ENCODE assay signal across 11 cellular contexts in the genomic region with DNA sequence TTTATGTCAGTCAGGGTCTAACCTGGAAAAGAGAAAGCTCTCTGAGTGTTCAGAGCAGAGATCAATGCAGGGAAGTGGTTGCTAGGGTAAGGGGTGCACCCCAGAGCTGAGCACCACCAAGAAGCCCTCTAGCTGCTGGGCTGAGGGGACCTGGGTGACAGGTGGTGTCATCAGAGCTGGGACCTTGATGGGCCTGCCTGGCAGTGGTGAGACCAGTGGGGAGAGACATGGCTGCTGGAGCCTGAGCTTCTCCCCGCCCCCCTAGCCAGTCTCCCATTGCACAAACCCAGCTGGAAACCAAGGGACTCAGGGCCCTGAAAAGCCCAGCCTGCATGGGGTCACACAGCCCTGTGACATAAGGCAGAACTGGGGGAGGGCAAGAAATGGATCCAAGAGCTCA. TPM values are rescaled to one million over a fixed set of nuclear protein-coding genes. Genes with fewer than 3 reads are reported as not detected.
DNase-seq lines count a peak whose midpoint lies in the region; ATAC-seq and TF ChIP-seq lines count a peak whose summit lies in the region.
"Had no signal": no experiment of that assay in that cellular context is flagged by ENCODE, and none has a peak within 500 bp of the region (broad histone marks: within the 10 kb centered on the region; RNA-seq: fewer than 3 reads in every experiment).

No MANE protein-coding gene starts in this region.

- peak overlapping the region; percentile 79 for H3K27ac Mint-ChIP-seq in activated naive CD4-positive, alpha-beta T cell treated with anti-CD3 and anti-CD28 coated beads for 36 hours
- H3K27ac Mint-ChIP-seq in T-helper 2 cell treated with Interferon-gamma antibody and Interleukin-4, amounts not matched to agents 5 μg/mL and 100 μg/mL, for 36 hours = peak overlapping the region; percentile 95
- H3K27ac Mint-ChIP-seq: neural progenitor cell had no signal

- H3K27me3 ChIP-seq in fibroblast of lung (ENCODE audit: control insufficient read depth, insufficient read depth, low read length) = no peaks in the 10 kb centered on the region
- no peaks in the 10 kb centered on the region for H3K27me3 ChIP-seq in stomach

- no peaks in the 10 kb centered on the region for H4K20me1 ChIP-seq in fibroblast of lung (ENCODE audit: control insufficient read depth, extremely low read depth, insufficient read depth, low read length)

- H3K36me3 ChIP-seq in fibroblast of lung (ENCODE audit: control insufficient read depth, insufficient read depth, low read length) (no peaks in the 10 kb centered on the region), stomach (no peaks in the 10 kb centered on the region)
- H3K36me3 ChIP-seq: neural progenitor cell, WERI-Rb-1 had no signal

- CTCF ChIA-PET in activated naive CD4-positive, alpha-beta T cell treated with anti-CD3 and anti-CD28 coated beads for 36 hours (lab: Charles Lee) = interaction anchor here (0.5 to 3.3 kb wide), 10 partner anchors 9 to 230 kb away, joined by 3 to 17 read pairs (median 6); no protein-coding TSS in a partner anchor

- no peaks in the 10 kb centered on the region for H3K79me2 ChIP-seq in fibroblast of lung (ENCODE audit: control insufficient read depth, insufficient read depth, low read length)

- peak overlapping the region; percentile 26 for H3K4me2 ChIP-seq in fibroblast of lung (ENCODE audit: extremely low read depth, insufficient read depth, low read length)
- H3K4me2 ChIP-seq: neural progenitor cell had no signal

- H3K9me3 Mint-ChIP-seq in activated naive CD4-positive, alpha-beta T cell treated with anti-CD3 and anti-CD28 coated beads for 36 hours = no peaks in the 10 kb centered on the region
- no peaks in the 10 kb centered on the region for H3K9me3 Mint-ChIP-seq in T-helper 2 cell treated with Interferon-gamma antibody and Interleukin-4, amounts not matched to agents 5 μg/mL and 100 μg/mL, for 36 hours
- H3K9me3 Mint-ChIP-seq: neural progenitor cell had no signal

- H3K9ac ChIP-seq in fibroblast of lung (ENCODE audit: insufficient read depth, low read length) = no peak overlapping the region
- H3K9ac ChIP-seq: neural progenitor cell had no signal

- no peak for TF ChIP-seq CTCF in fibroblast of lung (conservative IDR thresholded peaks at IDR 0.05 in 1 of 2, IDR thresholded peaks at IDR 0.05 in 1 of 2; ENCODE audit: low read depth in 1 of 2, low read length in 2 of 2)
- TF ChIP-seq CTCF in stomach (IDR thresholded peaks at IDR 0.05) = no peak

- H3K9me3 ChIP-seq in fibroblast of lung (ENCODE audit: control insufficient read depth, insufficient read depth, low read depth, low read length) (no peaks in the 10 kb centered on the region), stomach (no peaks in the 10 kb centered on the region)

- intact Hi-C loops in activated naive CD4-positive, alpha-beta T cell treated with anti-CD3 and anti-CD28 coated beads for 36 hours (cut with micrococcal nuclease) = loop anchor here (2.0 kb wide), 1 partner anchor 42 kb away; no protein-coding TSS in a partner anchor
- intact Hi-C loops in stomach (cut with DNase I; ENCODE audit: low total_unique reads) = no loop called here

- H3K4me3 Mint-ChIP-seq in activated naive CD4-positive, alpha-beta T cell treated with anti-CD3 and anti-CD28 coated beads for 36 hours = no peak overlapping the region
- peak overlapping the region; percentile 65 for H3K4me3 Mint-ChIP-seq in T-helper 2 cell treated with Interferon-gamma antibody and Interleukin-4, amounts not matched to agents 5 μg/mL and 100 μg/mL, for 36 hours
- H3K4me3 Mint-ChIP-seq: neural progenitor cell had no signal

- H3K4me1 ChIP-seq in fibroblast of lung (ENCODE audit: control insufficient read depth, extremely low read depth, insufficient read depth, low read length) (peaks cover 17% of the 10 kb centered on the region), stomach (peaks cover 0 to 13% (median 8%) of the 10 kb centered on the region in 4 donors)

- no peaks in the 10 kb centered on the region for H3K27me3 Mint-ChIP-seq in activated naive CD4-positive, alpha-beta T cell treated with anti-CD3 and anti-CD28 coated beads for 36 hours (ENCODE audit: low read depth)
- H3K27me3 Mint-ChIP-seq in T-helper 2 cell treated with Interferon-gamma antibody and Interleukin-4, amounts not matched to agents 5 μg/mL and 100 μg/mL, for 36 hours (ENCODE audit: low read depth) = peaks cover 21% of the 10 kb centered on the region

- TF ChIP-seq POLR2A in stomach (IDR thresholded peaks at IDR 0.05) = no peak

- ATAC-seq in stimulated activated naive CD8-positive, alpha-beta T cell treated with anti-CD3 and anti-CD28 coated beads, Interleukin-15, Interleukin-2, amounts not matched to agents 100 U/mL and 50 U/mL, for 24 hours = peak; percentile 42
- ATAC-seq in HG02798 (IDR thresholded peaks at IDR 0.05; ENCODE audit: poor library complexity, unreplicated experiment) = no peak
- ATAC-seq in HG03442 (IDR thresholded peaks at IDR 0.05; ENCODE audit: unreplicated experiment) = no peak

- no peaks in the 10 kb centered on the region for H3K36me3 Mint-ChIP-seq in activated naive CD4-positive, alpha-beta T cell treated with anti-CD3 and anti-CD28 coated beads for 36 hours (ENCODE audit: low read depth)
- peaks cover 4% of the 10 kb centered on the region for H3K36me3 Mint-ChIP-seq in T-helper 2 cell treated with Interferon-gamma antibody and Interleukin-4, amounts not matched to agents 5 μg/mL and 100 μg/mL, for 36 hours (ENCODE audit: low read depth)
- H3K36me3 Mint-ChIP-seq: neural progenitor cell had no signal

- peaks cover 37% of the 10 kb centered on the region for H3K4me1 Mint-ChIP-seq in activated naive CD4-positive, alpha-beta T cell treated with anti-CD3 and anti-CD28 coated beads for 36 hours (ENCODE audit: low read depth)
- peaks cover 52% of the 10 kb centered on the region for H3K4me1 Mint-ChIP-seq in T-helper 2 cell treated with Interferon-gamma antibody and Interleukin-4, amounts not matched to agents 5 μg/mL and 100 μg/mL, for 36 hours (ENCODE audit: low read depth)

- 73 to 100% (median 92%) methylated on average over 1 of the region's 1 CpG for WGBS in stomach, 5 donors

- H2AFZ ChIP-seq in fibroblast of lung (ENCODE audit: low read length) = peak overlapping the region; percentile 4
- H2AFZ ChIP-seq: neural progenitor cell had no signal

- peak; percentile 13 for DNase-seq in activated naive CD4-positive, alpha-beta T cell treated with anti-CD3 and anti-CD28 coated beads for 36 hours
- DNase-seq in activated naive CD4-positive, alpha-beta T cell treated with anti-CD3 and anti-CD28 coated beads, Interleukin-2, amount 50 U/mL, for 16 hours = no peak
- no peak for DNase-seq in T-helper 2 cell treated with Interferon-gamma antibody and Interleukin-4, amounts not matched to agents 5 μg/mL and 100 μg/mL, for 36 hours (ENCODE audit: low spot score)
- DNase-seq in fibroblast of lung (ENCODE audit: low read depth in 2 of 2) = no peak
- DNase-seq in stimulated activated naive CD8-positive, alpha-beta T cell treated with anti-CD3 and anti-CD28 coated beads, Interleukin-15, Interleukin-2, amounts not matched to agents 100 U/mL and 50 U/mL, for 24 hours = peak; percentile 27
- no peak for DNase-seq in stomach
- DNase-seq: NCI-H1694, WERI-Rb-1 had no signal

- TF ChIP-seq EP300 in stomach (IDR thresholded peaks at IDR 0.05) = no peak

- H3K27ac ChIP-seq in fibroblast of lung (ENCODE audit: insufficient read depth, low read length) (peak overlapping the region; percentile 88), stomach (peak overlapping the region in 2 of 5 donors; percentile 37 to 54)
- H3K27ac ChIP-seq: neural progenitor cell, WERI-Rb-1 had no signal

- H3K4me3 ChIP-seq in fibroblast of lung (replicated peaks in 1 of 4; ENCODE audit: control extremely low read depth in 1 of 4, insufficient read depth in 1 of 4, low read depth in 3 of 4, low read length in 4 of 4) (no peak overlapping the region), stomach (no peak overlapping the region)
- H3K4me3 ChIP-seq: neural progenitor cell had no signal

RNA-seq across cellular contexts. Expression of a gene that starts 49.1 kb away (rescaled TPM):
- total RNA-seq in activated naive CD4-positive, alpha-beta T cell treated with anti-CD3 and anti-CD28 coated beads for 36 hours = 10 to 100 TPM; 25.1 to 27.9 TPM
- total RNA-seq in fibroblast of lung (22.6 and 70.2 TPM in 2 replicates), stomach (10 to 100 TPM in 4 of 5 donors, 1 to 10 TPM in 1; 7.2 to 25.0 (median 15.1) TPM)
- polyA plus RNA-seq in fibroblast of lung (22.7 and 38.2 TPM in 2 replicates), stomach (1 to 10 TPM; 2.0 to 8.1 (median 2.9) TPM)
- 14.4 and 25.6 TPM in 2 replicates for polyA plus RNA-seq in fibroblast of lung (2012)
- 8.6 and 29.1 TPM in 2 replicates for polyA minus RNA-seq in fibroblast of lung (ENCODE audit: low replicate concordance)

Comparison
In these comparisons a context has a peak if more than half of its experiments do, and no peak if none do; other contexts are left out.
1. DNase-seq: peak in activated naive CD4-positive, alpha-beta T cell treated with anti-CD3 and anti-CD28 coated beads for 36 hours (single experiment) and stimulated activated naive CD8-positive, alpha-beta T cell treated with anti-CD3 and anti-CD28 coated beads, Interleukin-15, Interleukin-2, amounts not matched to agents 100 U/mL and 50 U/mL, for 24 hours (single experiment); none in activated naive CD4-positive, alpha-beta T cell treated with anti-CD3 and anti-CD28 coated beads, Interleukin-2, amount 50 U/mL, for 16 hours (single experiment), T-helper 2 cell treated with Interferon-gamma antibody and Interleukin-4, amounts not matched to agents 5 μg/mL and 100 μg/mL, for 36 hours (single experiment), fibroblast of lung (0 of 2) and stomach (single experiment).